11 cellular contexts compared by ENCODE assay signal in the genomic region with DNA sequence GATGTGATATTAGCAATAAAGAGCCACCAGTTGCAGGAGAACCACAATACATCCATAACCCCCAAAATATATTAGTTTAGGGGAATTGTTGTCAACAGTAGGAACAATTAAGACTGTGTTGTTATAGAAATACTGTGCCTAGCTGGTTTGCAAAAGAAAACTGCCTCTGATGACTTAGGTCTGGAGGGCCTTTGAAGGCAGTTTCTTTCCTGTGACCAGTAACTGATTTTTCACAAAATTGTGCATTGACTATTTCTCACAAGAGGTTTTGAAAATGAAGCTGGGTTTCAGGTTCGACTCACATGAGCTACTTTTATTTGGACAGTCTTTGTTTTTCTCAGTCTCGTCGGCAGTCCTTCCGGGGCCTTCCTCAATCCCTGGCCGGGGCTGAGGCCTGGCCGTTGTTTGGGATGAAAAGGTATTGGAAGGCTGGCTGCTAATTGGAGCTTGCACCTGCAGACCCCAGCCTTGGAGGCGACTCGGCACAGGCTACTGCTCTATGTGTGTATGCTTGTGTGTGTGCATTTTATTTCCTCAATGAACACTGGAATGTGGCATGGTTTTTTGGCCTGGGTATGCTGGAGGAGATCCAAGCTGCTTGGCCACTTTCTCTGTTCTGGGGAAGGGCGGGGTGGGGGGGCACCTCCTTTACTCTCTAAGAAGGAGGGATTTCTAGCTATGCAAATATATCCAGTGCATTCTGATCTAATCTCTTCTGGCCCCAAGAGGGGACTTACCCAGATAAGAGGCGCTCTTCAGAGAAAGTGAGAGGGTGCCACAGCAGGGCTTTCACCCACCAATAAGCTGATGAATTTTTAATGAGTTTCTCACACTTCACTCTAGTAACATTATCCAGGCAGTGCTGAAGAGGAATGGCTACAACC. TPM values are rescaled to one million over a fixed set of nuclear protein-coding genes. Genes with fewer than 3 reads are reported as not detected.
A peak's percentile ranks its signal among the peaks of the same experiment; 100 is the strongest.
DNase-seq lines count a peak whose midpoint lies in the region; ATAC-seq and TF ChIP-seq lines count a peak whose summit lies in the region.
"Had no signal": no experiment of that assay in that cellular context is flagged by ENCODE, and none has a peak within 500 bp of the region (broad histone marks: within the 10 kb centered on the region; RNA-seq: fewer than 3 reads in every experiment).

No MANE protein-coding gene starts in this region.

- 0 out of 2 replicates have a peak overlapping the region, but pooled peaks have one; percentile 19 for H2AFZ ChIP-seq in OCI-LY7 (ENCODE audit: low read length)

- no TSS peak for BruUV-seq in OCI-LY7 (replicated peaks; lab: Mats Ljungman, UMichigan)

- H3K4me3 Mint-ChIP-seq in activated CD4-positive, alpha-beta T cell treated with anti-CD3 and anti-CD28 coated beads, Interleukin-2, amount 10 ng/mL, durations not matched to agents 24 days and 14 days, result no peak overlapping the region
- H3K4me3 Mint-ChIP-seq: memory B cell had no signal

- no peaks in the 10 kb centered on the region for H3K36me3 ChIP-seq in OCI-LY7 (ENCODE audit: insufficient read depth, low read length)
- H3K36me3 ChIP-seq: colonic mucosa had no signal

- no peaks in the 10 kb centered on the region for H3K27me3 Mint-ChIP-seq in activated CD4-positive, alpha-beta T cell treated with anti-CD3 and anti-CD28 coated beads, Interleukin-2, amount 10 ng/mL, durations not matched to agents 24 days and 14 days

- DNase-seq in D341Med (ENCODE audit: low spot score) (peak; percentile 48), OCI-LY7 (ENCODE audit: low spot score) (no peak), superior temporal gyrus (ENCODE audit: extremely low spot score) (no peak), ACHN (no peak)
- no peak for DNase-seq in activated CD4-positive, alpha-beta T cell treated with anti-CD3 and anti-CD28 coated beads, Interleukin-2, amount 10 ng/mL, durations not matched to agents 24 days and 14 days
- DNase-seq in activated CD4-positive, CD25-positive, alpha-beta regulatory T cell (lab: John Stamatoyannopoulos, UW), result no peak
- DNase-seq: activated CD4-positive, alpha-beta T cell treated with anti-CD3 and anti-CD28 coated beads for 48 hours; colonic mucosa had no signal

- H3K9me3 Mint-ChIP-seq in activated CD4-positive, alpha-beta T cell treated with anti-CD3 and anti-CD28 coated beads, Interleukin-2, amount 10 ng/mL, durations not matched to agents 24 days and 14 days, result no peaks in the 10 kb centered on the region
- H3K9me3 Mint-ChIP-seq: memory B cell had no signal

- H3K27ac ChIP-seq in OCI-LY7 (ENCODE audit: low read depth, low read length, poor library complexity, severe bottlenecking), result no peak overlapping the region
- H3K27ac ChIP-seq: colonic mucosa had no signal

- no peaks in the 10 kb centered on the region for H3K9me3 ChIP-seq in OCI-LY7 (ENCODE audit: low read length)
- H3K9me3 ChIP-seq: colonic mucosa had no signal

- no peaks in the 10 kb centered on the region for H3K36me3 Mint-ChIP-seq in activated CD4-positive, alpha-beta T cell treated with anti-CD3 and anti-CD28 coated beads, Interleukin-2, amount 10 ng/mL, durations not matched to agents 24 days and 14 days (ENCODE audit: low read depth)
- H3K36me3 Mint-ChIP-seq: memory B cell had no signal

- H3K4me3 ChIP-seq in OCI-LY7 (ENCODE audit: low read depth, low read length, poor library complexity, severe bottlenecking), result no peak overlapping the region
- H3K4me3 ChIP-seq: colonic mucosa had no signal

- no peak overlapping the region for H3K27ac Mint-ChIP-seq in activated CD4-positive, alpha-beta T cell treated with anti-CD3 and anti-CD28 coated beads, Interleukin-2, amount 10 ng/mL, durations not matched to agents 24 days and 14 days
- H3K27ac Mint-ChIP-seq: memory B cell had no signal

- H3K79me2 ChIP-seq in OCI-LY7 (ENCODE audit: insufficient read depth, low read depth, low read length), result no peaks in the 10 kb centered on the region

- in situ Hi-C loops in ACHN (cut with HindIII; ENCODE audit: low pct_ligation_motif_present, low pct_unique_long_range_greater_than_20kb, low sequenced_read_pairs), result no loop called here

- POLR2A ChIA-PET in OCI-LY7 (lab: Charles Lee), result interaction anchor here (0.7 kb wide), 1 partner anchor 41 kb away, joined by 3 read pairs; no protein-coding TSS in a partner anchor

- H3K9me2 ChIP-seq in OCI-LY7 (ENCODE audit: insufficient read depth, low read length), result no peaks in the 10 kb centered on the region

- no peak for TF ChIP-seq CTCF in OCI-LY7 (conservative IDR thresholded peaks at IDR 0.05; ENCODE audit: low read length)

- H4K20me1 ChIP-seq in OCI-LY7 (ENCODE audit: insufficient read depth, low read length), result no peaks in the 10 kb centered on the region

- H3K4me2 ChIP-seq in OCI-LY7 (ENCODE audit: low read length), result no peak overlapping the region

- CTCF ChIA-PET in OCI-LY7 (lab: Charles Lee; ENCODE audit: unreplicated experiment), result no interaction called here

- no peaks in the 10 kb centered on the region for H3K4me1 Mint-ChIP-seq in activated CD4-positive, alpha-beta T cell treated with anti-CD3 and anti-CD28 coated beads, Interleukin-2, amount 10 ng/mL, durations not matched to agents 24 days and 14 days
- H3K4me1 Mint-ChIP-seq: memory B cell had no signal

- ATAC-seq in GM19351 (IDR thresholded peaks at IDR 0.05; ENCODE audit: unreplicated experiment) (peak; percentile 82), HG03095 (IDR thresholded peaks at IDR 0.05; ENCODE audit: unreplicated experiment) (peak; percentile 81)

- intact Hi-C loops in OCI-LY7 (cut with micrococcal nuclease; ENCODE audit: unreplicated experiment), result no loop called here
- intact Hi-C loops in activated CD4-positive, alpha-beta T cell treated with anti-CD3 and anti-CD28 coated beads, Interleukin-2, amount 10 ng/mL, durations not matched to agents 24 days and 14 days (cut with micrococcal nuclease), result no loop called here

- no peaks in the 10 kb centered on the region for H3K4me1 ChIP-seq in OCI-LY7 (ENCODE audit: insufficient read depth, low read length, poor library complexity, severe bottlenecking)
- H3K4me1 ChIP-seq: colonic mucosa had no signal

RNA-seq across cellular contexts. Expression of a gene that starts 49.5 kb away (rescaled TPM):
- not detected in 2 replicates for total RNA-seq in OCI-LY7 (2014; rRNA removed; shearing (Covaris generic))
- not detected in 2 replicates for total RNA-seq in OCI-LY7 (2022)
- total RNA-seq in activated CD4-positive, alpha-beta T cell treated with anti-CD3 and anti-CD28 coated beads, Interleukin-2, amount 10 ng/mL, durations not matched to agents 24 days and 14 days, result not detected in 2 replicates
